8 cellular contexts compared by ENCODE assay signal in the genomic region with DNA sequence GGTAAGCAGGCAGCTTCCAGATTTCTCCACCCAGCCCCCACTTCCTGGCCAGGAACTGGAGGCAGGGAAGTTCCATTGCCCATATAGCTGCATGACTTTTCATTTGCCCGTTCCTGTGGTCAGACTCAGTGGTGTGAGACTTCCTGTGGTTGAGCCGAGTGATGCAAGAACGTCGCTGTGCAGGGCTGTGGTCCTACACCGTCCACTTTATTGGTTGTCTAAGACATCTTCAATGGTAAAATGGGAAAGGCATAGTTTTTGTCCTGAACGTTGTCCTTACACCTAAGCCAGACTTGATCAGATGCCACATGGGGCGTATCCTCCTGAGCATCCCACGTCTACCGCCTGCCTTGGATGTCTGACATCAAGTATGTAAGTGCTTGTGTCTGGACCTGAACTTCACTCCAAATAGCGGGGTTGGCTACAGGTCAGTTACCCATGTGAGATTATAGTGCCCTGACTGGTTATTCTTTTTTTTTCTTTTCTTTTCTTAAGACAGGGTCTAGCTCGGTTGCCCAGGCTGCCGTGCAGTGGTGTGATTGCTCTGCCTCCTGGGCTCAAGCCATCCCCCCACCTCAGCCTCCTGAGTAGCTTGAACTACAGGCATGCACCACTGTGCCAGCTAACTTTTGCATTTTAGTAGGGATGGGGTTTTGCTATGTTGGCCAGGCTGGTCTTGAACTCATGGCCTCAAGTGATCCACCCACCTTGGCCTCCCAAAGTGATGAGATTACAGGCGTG.
DNase-seq lines count a peak whose midpoint lies in the region; ATAC-seq and TF ChIP-seq lines count a peak whose summit lies in the region.

No MANE protein-coding gene starts in this region.

- TF ChIP-seq CTCF in foreskin fibroblast (IDR thresholded peaks at IDR 0.05; ENCODE audit: low read depth, low read length): no peak

- ATAC-seq in GM18861 (IDR thresholded peaks at IDR 0.05; ENCODE audit: unreplicated experiment) (peak; percentile 45), HG03045 (IDR thresholded peaks at IDR 0.05; ENCODE audit: unreplicated experiment) (peak; percentile 54), HG02970 (IDR thresholded peaks at IDR 0.05; ENCODE audit: low FRiP score, unreplicated experiment) (no peak)

- H3K4me3 ChIP-seq in foreskin fibroblast (ENCODE audit: low read depth in 1 of 2, low read length in 2 of 2): no peak overlapping the region

- DNase-seq in AG08396 (ENCODE audit: low spot score) (peak; percentile 55), SKM-1 (lab: John Stamatoyannopoulos, UW; ENCODE audit: unreplicated experiment) (peak; percentile 92), foreskin fibroblast (peak; percentile 75 to 85), NCI-H69 (lab: John Stamatoyannopoulos, UW) (no peak), NCI-H2081 treated with DMSO at 0.1 percent for 48 hours (lab: John Stamatoyannopoulos, UW) (no peak)

Comparison
In these comparisons a context has a peak if more than half of its experiments do, and no peak if none do; other contexts are left out.
1. DNase-seq: peak in AG08396 (single experiment), SKM-1 (single experiment) and foreskin fibroblast (2 of 2); none in NCI-H69 (single experiment) and NCI-H2081 treated with DMSO at 0.1 percent for 48 hours (single experiment).